30 cellular contexts compared by ENCODE assay signal in genomic region chr9:19768798-19769197, GRCh38. TPM values are rescaled to one million over a fixed set of nuclear protein-coding genes. Genes with fewer than 3 reads are reported as not detected.
"Had no signal": no experiment of that assay in that cellular context is flagged by ENCODE, and none has a peak within 500 bp of the region (broad histone marks: within the 10 kb centered on the region; RNA-seq: fewer than 3 reads in every experiment).

No MANE protein-coding gene starts in this region.

- H3K4me1 ChIP-seq: left ventricle myocardium inferior, right atrium auricular region, right lobe of liver, stomach, suprapubic skin, tibial artery, upper lobe of right lung had no signal

- H3K9me3 ChIP-seq: mucosa of descending colon, ovary, right lobe of liver, thoracic aorta, upper lobe of right lung had no signal

- H3K27ac ChIP-seq: left ventricle myocardium inferior, ovary, right atrium auricular region, right lobe of liver, stomach, suprapubic skin, thoracic aorta, tibial artery, upper lobe of right lung had no signal

- FAIRE-seq: islet of Langerhans, urothelium cell line had no signal

- H3K36me3 ChIP-seq: left ventricle myocardium inferior, ovary, right atrium auricular region, right lobe of liver, stomach, suprapubic skin, thoracic aorta, tibial artery, upper lobe of right lung had no signal

- DNase-seq: hypothalamus; immature natural killer cell; left ventricle myocardium inferior; midbrain; mucosa of descending colon; naive thymus-derived CD4-positive, alpha-beta T cell; ovary; right lobe of liver; stimulated activated CD4-positive, alpha-beta T cell treated with anti-CD3 and anti-CD28 coated beads, Interleukin-12 subunit alpha, Interleukin-12 subunit beta, amount 100 ng/mL, for 4 hours; stimulated activated CD4-positive, alpha-beta T cell treated with anti-CD3 and anti-CD28 coated beads, Interleukin-15, amount 100 ng/mL, for 24 hours; stimulated activated CD4-positive, alpha-beta T cell treated with anti-CD3 and anti-CD28 coated beads, Interleukin-2, amount 100 ng/mL, for 24 hours; stimulated activated CD4-positive, alpha-beta T cell treated with anti-CD3 and anti-CD28 coated beads, Interleukin-4, amount 100 ng/mL, for 1 hour; stimulated activated naive B cell treated with anti-CD40 and anti-IgM and Interleukin-4, amounts not matched to agents 10 μg/mL and 1 μg/mL and 100 μg/mL, for 72 hours; stimulated activated naive CD8-positive, alpha-beta T cell treated with anti-CD3 and anti-CD28 coated beads, Interleukin-15, Interleukin-2, amounts not matched to agents 100 U/mL and 50 U/mL, for 24 hours; stomach; tibial artery; upper lobe of right lung had no signal

- ATAC-seq: mucosa of descending colon; naive thymus-derived CD4-positive, alpha-beta T cell; right lobe of liver; stimulated activated naive B cell treated with anti-CD40 and anti-IgM and Interleukin-4, amounts not matched to agents 10 μg/mL and 1 μg/mL and 100 μg/mL, for 72 hours; stimulated activated naive CD8-positive, alpha-beta T cell treated with anti-CD3 and anti-CD28 coated beads, Interleukin-15, Interleukin-2, amounts not matched to agents 100 U/mL and 50 U/mL, for 24 hours; upper lobe of right lung had no signal

- H3K4me3 ChIP-seq: left ventricle myocardium inferior, lung, mucosa of descending colon, ovary, right atrium auricular region, right lobe of liver, stomach, suprapubic skin, thoracic aorta, tibial artery, upper lobe of right lung had no signal

- H3K27me3 ChIP-seq: ovary, right atrium auricular region, right lobe of liver, stomach, suprapubic skin, tibial artery, upper lobe of right lung had no signal

RNA-seq across cellular contexts. Expression of gene SLC24A2, which starts 20.0 kb away (rescaled TPM):
- total RNA-seq: kidney epithelial cell; left ventricle myocardium inferior; lower leg skin; mesenteric fat pad; natural killer cell treated with Interleukin-12 subunit alpha and Interleukin-12 subunit beta and Interleukin-15 and Interleukin-18, amount 100 ng/mL, for 72 hours; omental fat pad; pulmonary artery endothelial cell; renal cortical epithelial cell; right atrium auricular region; suprapubic skin; thoracic aorta; upper lobe of right lung had no signal
- polyA plus RNA-seq: immature natural killer cell; lung; naive thymus-derived CD4-positive, alpha-beta T cell had no signal
